18 cellular contexts compared by ENCODE assay signal in the genomic region with DNA sequence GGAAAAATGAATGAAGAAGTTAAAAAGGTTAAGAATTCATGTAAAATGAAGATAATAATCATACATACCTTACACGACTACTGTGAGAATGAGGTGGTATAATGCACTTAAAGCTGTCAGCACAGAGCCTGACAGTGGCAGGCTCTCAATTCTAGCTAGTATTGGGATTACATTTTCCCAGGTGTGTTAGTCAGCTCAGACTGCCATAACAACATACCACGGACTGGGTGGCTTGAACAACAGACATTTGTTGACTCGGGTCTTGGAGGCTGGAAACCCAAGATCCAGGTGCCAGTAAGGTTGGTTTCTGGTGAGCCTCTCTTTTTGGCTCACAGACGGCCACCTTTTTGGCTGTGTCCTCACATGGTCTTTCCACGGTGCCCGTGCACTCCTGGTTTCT.
"Had no signal": no experiment of that assay in that cellular context is flagged by ENCODE, and none has a peak within 500 bp of the region (broad histone marks: within the 10 kb centered on the region; RNA-seq: fewer than 3 reads in every experiment).

No MANE protein-coding gene starts in this region.

- ATAC-seq: activated T-helper 17 cell treated with anti-CD3 and anti-CD28 coated beads, Interleukin-2, amount 50 U/mL, for 72 hours; foreskin keratinocyte; left ventricle myocardium superior had no signal

- DNase-seq: activated CD8-positive, alpha-beta memory T cell treated with anti-CD3 and anti-CD28 coated beads for 24 hours; activated CD8-positive, alpha-beta memory T cell treated with anti-CD3 and anti-CD28 coated beads, Interleukin-2, amount 50 U/mL, for 4 hours; activated naive CD4-positive, alpha-beta T cell treated with Interleukin-2 at 50 U/mL for 16 hours; activated naive CD8-positive, alpha-beta T cell treated with anti-CD3 and anti-CD28 coated beads, Interleukin-2, amount 10 ng/mL, durations not matched to agents 7 days and 5 days; activated T-cell treated with anti-CD3 and anti-CD28 coated beads, Interleukin-2, amount 50 U/mL, for 24 hours; amniotic stem cell; effector CD4-positive, alpha-beta T cell; foreskin keratinocyte; hippocampal formation; left ventricle myocardium superior; mammary epithelial cell; stimulated activated CD4-positive, alpha-beta T cell treated with anti-CD3 and anti-CD28 coated beads, Interleukin-2, amount 100 ng/mL, for 48 hours; stimulated activated CD8-positive, alpha-beta memory T cell treated with anti-CD3 and anti-CD28 coated beads, Interleukin-4, amount 100 ng/mL, for 48 hours; stimulated activated naive CD4-positive, alpha-beta T cell treated with Interleukin-2 at 50 U/mL for 16 hours; upper lobe of left lung; WERI-Rb-1 had no signal

- H3K27me3 ChIP-seq: foreskin keratinocyte, upper lobe of left lung had no signal

- H3K9me3 ChIP-seq: thoracic aorta, upper lobe of left lung had no signal

- H3K36me3 ChIP-seq: thoracic aorta, upper lobe of left lung, WERI-Rb-1 had no signal

- H3K4me3 ChIP-seq: thoracic aorta, upper lobe of left lung had no signal

- H3K27ac ChIP-seq: foreskin keratinocyte, upper lobe of left lung, WERI-Rb-1 had no signal
